Comparison of ENCODE assay signal across 18 cellular contexts in genomic region chrX:13069771-13070410, GRCh38. TPM values are rescaled to one million over a fixed set of nuclear protein-coding genes. Genes with fewer than 3 reads are reported as not detected.
"Had no signal": no experiment of that assay in that cellular context is flagged by ENCODE, and none has a peak within 500 bp of the region (broad histone marks: within the 10 kb centered on the region; RNA-seq: fewer than 3 reads in every experiment).

No MANE protein-coding gene starts in this region.

- DNase-seq: activated CD4-positive, CD25-positive, alpha-beta regulatory T cell; activated T-cell treated with anti-CD3 and anti-CD28 coated beads, Interleukin-2, amount 50 U/mL, for 1 hour; amygdala; effector CD8-positive, alpha-beta T cell; hypothalamus; mammary epithelial cell; naive thymus-derived CD8-positive, alpha-beta T cell; posterior cingulate gyrus; T-helper 2 cell; thyroid gland; uterus had no signal

- H3K27me3 Mint-ChIP-seq: naive thymus-derived CD8-positive, alpha-beta T cell had no signal

- H3K27ac Mint-ChIP-seq: activated naive CD4-positive, alpha-beta T cell treated with anti-CD3 and anti-CD28 coated beads, Interleukin-2, amount 50 U/mL, for 72 hours; naive thymus-derived CD8-positive, alpha-beta T cell had no signal

- FAIRE-seq: TTC549 had no signal

- H3K4me3 ChIP-seq: breast epithelium, right atrium auricular region, skin epidermis, thyroid gland, uterus had no signal

- H3K9me3 ChIP-seq: thyroid gland had no signal

- H3K27ac ChIP-seq: breast epithelium, right atrium auricular region, skin epidermis, thyroid gland, uterus had no signal

- H3K36me3 ChIP-seq: breast epithelium, right atrium auricular region, thyroid gland, uterus had no signal

- H3K4me3 Mint-ChIP-seq: naive thymus-derived CD8-positive, alpha-beta T cell had no signal

- H3K4me1 ChIP-seq: breast epithelium, right atrium auricular region, thyroid gland, uterus had no signal

- H3K27me3 ChIP-seq: right atrium auricular region, thyroid gland, uterus had no signal

RNA-seq across cellular contexts. Expression of gene FAM9C, which starts 25.5 kb away (rescaled TPM):
- total RNA-seq: breast epithelium; glomerular endothelial cell; mammary epithelial cell; mononuclear cell; naive thymus-derived CD8-positive, alpha-beta T cell; right atrium auricular region had no signal
- polyA plus RNA-seq: mammary epithelial cell; naive thymus-derived CD8-positive, alpha-beta T cell had no signal
